31 cellular contexts compared by ENCODE assay signal in the genomic region with DNA sequence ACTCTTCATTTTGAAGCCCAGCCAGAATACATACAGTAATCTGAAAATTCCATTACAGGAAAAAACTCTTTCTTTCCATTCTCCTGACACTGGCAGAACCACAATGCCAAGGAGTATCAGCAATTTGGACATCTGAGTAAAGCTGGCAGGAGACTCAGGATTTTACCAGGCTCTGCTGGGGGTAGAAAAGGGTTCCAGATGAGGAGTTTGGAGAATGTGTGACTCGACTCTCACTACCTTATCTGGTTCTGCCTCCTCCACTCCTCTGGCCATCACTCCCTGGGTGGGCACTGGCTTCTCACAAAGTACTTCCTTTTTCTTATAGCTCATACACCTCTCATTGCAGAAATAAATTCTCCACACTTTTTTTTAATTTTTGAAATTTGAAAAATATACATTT. TPM values are rescaled to one million over a fixed set of nuclear protein-coding genes. Genes with fewer than 3 reads are reported as not detected.
"Had no signal": no experiment of that assay in that cellular context is flagged by ENCODE, and none has a peak within 500 bp of the region (broad histone marks: within the 10 kb centered on the region; RNA-seq: fewer than 3 reads in every experiment).

No MANE protein-coding gene starts in this region.

- H3K4me1 ChIP-seq: adrenal gland, body of pancreas, colonic mucosa, parathyroid adenoma, stomach, suprapubic skin, tibial nerve had no signal

- DNase-seq: activated CD4-positive, alpha-beta memory T cell treated with anti-CD3 and anti-CD28 coated beads for 36 hours; activated CD4-positive, alpha-beta T cell treated with anti-CD3 and anti-CD28 coated beads, Interleukin-2, amount 10 ng/mL, durations not matched to agents 24 days and 14 days; activated CD4-positive, CD25-positive, alpha-beta regulatory T cell treated with anti-CD3 and anti-CD28 coated beads, Interleukin-2, amount 50 U/mL, for 72 hours; activated CD8-positive, alpha-beta memory T cell treated with anti-CD3 and anti-CD28 coated beads, Interleukin-2, amount 50 U/mL, for 4 hours; activated effector memory CD4-positive, alpha-beta T cell treated with anti-CD3 and anti-CD28 coated beads, Interleukin-2, amount 50 U/mL, for 16 hours; activated naive CD4-positive, alpha-beta T cell treated with anti-CD3 and anti-CD28 coated beads for 36 hours; activated naive CD8-positive, alpha-beta T cell treated with anti-CD3 and anti-CD28 coated beads for 36 hours; activated T-cell treated with anti-CD3 and anti-CD28 coated beads, Interleukin-2, amount 50 U/mL, for 1 hour; adrenal gland; aorta; body of pancreas; cerebellar nuclear complex; colonic mucosa; effector memory CD4-positive, alpha-beta T cell; foreskin fibroblast; left cardiac atrium; left ventricle myocardium superior; naive B cell; nephron progenitor cell; right cardiac atrium; stimulated activated CD4-positive, alpha-beta T cell treated with anti-CD3 and anti-CD28 coated beads, Interleukin-15, amount 100 ng/mL, for 24 hours; stimulated activated CD4-positive, alpha-beta T cell treated with anti-CD3 and anti-CD28 coated beads, Interleukin-2, amount 100 ng/mL, for 24 hours; stimulated activated naive B cell treated with anti-CD40 and anti-IgM and Interleukin-4, amounts not matched to agents 10 μg/mL and 1 μg/mL and 100 μg/mL, for 72 hours; stomach; T-cell; WERI-Rb-1 had no signal

- H3K4me3 ChIP-seq: adrenal gland, body of pancreas, colonic mucosa, stomach, suprapubic skin, tibial nerve had no signal

- ATAC-seq: body of pancreas; left ventricle myocardium superior; right cardiac atrium; stimulated activated naive B cell treated with anti-CD40 and anti-IgM and Interleukin-4, amounts not matched to agents 10 μg/mL and 1 μg/mL and 100 μg/mL, for 72 hours; T-cell had no signal

- H3K36me3 ChIP-seq: adrenal gland, colonic mucosa, stomach, suprapubic skin, tibial nerve, WERI-Rb-1 had no signal

- H3K27ac ChIP-seq: adrenal gland, body of pancreas, colonic mucosa, parathyroid adenoma, stomach, suprapubic skin, tibial nerve, WERI-Rb-1 had no signal

- H3K9me3 ChIP-seq: adrenal gland, body of pancreas, colonic mucosa, suprapubic skin had no signal

RNA-seq across cellular contexts. Expression of gene WFDC8, which starts 10.6 kb away (rescaled TPM):
- polyA plus RNA-seq: adrenal gland, aorta, esophagus, fibroblast of lung, right cardiac atrium, stomach had no signal

RNA-seq across cellular contexts. Expression of gene WFDC10A, which starts 39.8 kb away (rescaled TPM):
- polyA plus RNA-seq: adrenal gland, aorta, esophagus, fibroblast of lung, right cardiac atrium, stomach had no signal

RNA-seq across cellular contexts. Expression of gene WFDC9, which starts 41.4 kb away (rescaled TPM):
- polyA plus RNA-seq: adrenal gland, aorta, esophagus, fibroblast of lung, right cardiac atrium, stomach had no signal

RNA-seq across cellular contexts. Expression of gene EPPIN, which starts 42.5 kb away (rescaled TPM):
- polyA plus RNA-seq: adrenal gland, aorta, esophagus, fibroblast of lung, right cardiac atrium, stomach had no signal

RNA-seq across cellular contexts. Expression of gene WFDC6, which starts 50.4 kb away (rescaled TPM):
- polyA plus RNA-seq: adrenal gland, aorta, esophagus, fibroblast of lung, right cardiac atrium, stomach had no signal
